In the genomic region with DNA sequence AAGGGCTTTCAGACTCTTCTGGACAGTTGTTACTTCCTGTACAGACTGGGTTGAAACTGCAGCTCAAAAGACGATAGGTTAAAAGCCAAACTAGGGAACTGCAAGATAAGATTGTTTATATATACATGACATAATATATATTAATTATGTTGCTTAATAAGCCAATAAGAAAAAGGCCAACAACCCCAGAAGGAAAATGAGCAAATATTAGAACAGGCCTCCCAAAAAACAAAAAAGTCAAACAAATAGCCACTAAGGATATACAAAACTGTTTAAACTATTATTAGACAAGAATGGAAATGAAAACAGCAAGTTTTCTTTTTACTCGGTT, we compare ENCODE assay signal across 8 cellular contexts. TPM values are rescaled to one million over a fixed set of nuclear protein-coding genes. Genes with fewer than 3 reads are reported as not detected.
A peak's percentile ranks its signal among the peaks of the same experiment; 100 is the strongest.
DNase-seq lines count a peak whose midpoint lies in the region; ATAC-seq and TF ChIP-seq lines count a peak whose summit lies in the region.

No MANE protein-coding gene starts in this region.

- H3K27me3 Mint-ChIP-seq in IgD-negative memory B cell = peaks cover 14% of the 10 kb centered on the region
- H3K27me3 Mint-ChIP-seq in central memory CD8-positive, alpha-beta T cell = peaks cover 20% of the 10 kb centered on the region
- peaks cover 7 to 30% (median 16%) of the 10 kb centered on the region in 5 donors for H3K27me3 Mint-ChIP-seq in naive thymus-derived CD8-positive, alpha-beta T cell

- CTCF ChIA-PET in AG04450 (lab: Charles Lee) = no interaction called here

- H3K4me3 ChIP-seq in AG04450 (ENCODE audit: low read depth, low read length) = peak overlapping the region; percentile 80

- no peaks in the 10 kb centered on the region; the same call in 1 of the 2 replicates for H3K9me3 ChIP-seq in AG04450 (ENCODE audit: control insufficient read depth, insufficient read depth, low read length)

- peaks cover 10% of the 10 kb centered on the region for H3K36me3 Mint-ChIP-seq in IgD-negative memory B cell
- peaks cover 32% of the 10 kb centered on the region for H3K36me3 Mint-ChIP-seq in central memory CD8-positive, alpha-beta T cell (ENCODE audit: insufficient read depth)
- peaks cover 18 to 34% (median 29%) of the 10 kb centered on the region in 3 donors for H3K36me3 Mint-ChIP-seq in naive thymus-derived CD8-positive, alpha-beta T cell

- peaks cover 18 to 26% (median 19%) of the 10 kb centered on the region in 3 donors for H3K4me1 Mint-ChIP-seq in IgD-negative memory B cell
- H3K4me1 Mint-ChIP-seq in central memory CD8-positive, alpha-beta T cell = peaks cover 25% of the 10 kb centered on the region
- peaks cover 8 to 30% (median 22%) of the 10 kb centered on the region in 4 donors for H3K4me1 Mint-ChIP-seq in naive thymus-derived CD8-positive, alpha-beta T cell

- H3K4me3 Mint-ChIP-seq in IgD-negative memory B cell = peak overlapping the region; percentile 87 to 97 (median 92)
- H3K4me3 Mint-ChIP-seq in central memory CD8-positive, alpha-beta T cell = peak overlapping the region; percentile 74
- peak overlapping the region; percentile 84 to 94 (median 90) for H3K4me3 Mint-ChIP-seq in naive thymus-derived CD8-positive, alpha-beta T cell

- no peak for TF ChIP-seq CTCF in AG04450 (IDR thresholded peaks at IDR 0.05; ENCODE audit: low read depth, low read length)

- peaks cover 0 to 12% (median 2%) of the 10 kb centered on the region in 3 donors for H3K9me3 Mint-ChIP-seq in IgD-negative memory B cell
- no peaks in the 10 kb centered on the region for H3K9me3 Mint-ChIP-seq in central memory CD8-positive, alpha-beta T cell
- H3K9me3 Mint-ChIP-seq in naive thymus-derived CD8-positive, alpha-beta T cell = peaks cover 0 to 34% (median 15%) of the 10 kb centered on the region in 9 donors

- peaks cover 4% of the 10 kb centered on the region for H3K27me3 ChIP-seq in AG04450 (ENCODE audit: control insufficient read depth, insufficient read depth, low read length)

- peak overlapping the region; percentile 92 for H3K27ac ChIP-seq in AG04450 (ENCODE audit: low read depth, low read length)

- POLR2A ChIA-PET in AG04450 (lab: Yijun Ruan, JAX) = interaction anchor here (1.1 kb wide), 1 partner anchor 275 kb away, joined by 3 read pairs; no protein-coding TSS in a partner anchor
- POLR2A ChIA-PET in naive thymus-derived CD8-positive, alpha-beta T cell (lab: Charles Lee) = no interaction called here

- no peak for ATAC-seq in central memory CD8-positive, alpha-beta T cell (replicated peaks; ENCODE audit: extremely low read depth, poor library complexity, severe bottlenecking)
- no peak for ATAC-seq in naive thymus-derived CD8-positive, alpha-beta T cell
- ATAC-seq in HG03108 (IDR thresholded peaks at IDR 0.05; ENCODE audit: unreplicated experiment) (no peak), left lobe of liver (no peak)

- peak overlapping the region; percentile 76 to 96 (median 95) for H3K27ac Mint-ChIP-seq in IgD-negative memory B cell
- peak overlapping the region; percentile 96 for H3K27ac Mint-ChIP-seq in central memory CD8-positive, alpha-beta T cell (ENCODE audit: low read depth)
- peak overlapping the region; percentile 79 to 95 (median 94) for H3K27ac Mint-ChIP-seq in naive thymus-derived CD8-positive, alpha-beta T cell

- DNase-seq in AG04450 (ENCODE audit: low read depth, low spot score) = no peak
- DNase-seq in central memory CD8-positive, alpha-beta T cell (ENCODE audit: low spot score in 2 of 2) = no peak
- no peak for DNase-seq in naive thymus-derived CD8-positive, alpha-beta T cell
- DNase-seq in hypothalamus (lab: John Stamatoyannopoulos, UW) = no peak
- DNase-seq in activated CD4-positive, alpha-beta T cell treated with anti-CD3 and anti-CD28 coated beads, Interleukin-2, amount 50 U/mL, for 4 hours = no peak
- no peak for DNase-seq in left lobe of liver (ENCODE audit: low spot score)

RNA-seq across cellular contexts. Expression of a gene that starts 0.5 kb away (rescaled TPM):
- polyA plus RNA-seq in AG04450 (2011; rRNA removed) (21.8 and 32.7 TPM in 2 replicates), IgD-negative memory B cell (27.7 TPM)
- 12.4 and 23.8 TPM in 2 replicates for polyA minus RNA-seq in AG04450 (2011; rRNA and poly(A)+ RNA removed)
- 10 to 100 TPM; 25.2 to 25.6 TPM for total RNA-seq in naive thymus-derived CD8-positive, alpha-beta T cell
- polyA plus RNA-seq in naive thymus-derived CD8-positive, alpha-beta T cell = 10 to 100 TPM; 16.6 to 24.1 (median 22.0) TPM
- total RNA-seq in left lobe of liver = 9.3 TPM

RNA-seq across cellular contexts. Expression of a gene that starts 59.2 kb away (rescaled TPM):
- polyA plus RNA-seq in AG04450 (2011; rRNA removed) (0.84 and 0.95 TPM in 2 replicates), IgD-negative memory B cell (not detected)
- polyA minus RNA-seq in AG04450 (2011; rRNA and poly(A)+ RNA removed) = 0.78 and 1.1 TPM in 2 replicates
- not detected for total RNA-seq in naive thymus-derived CD8-positive, alpha-beta T cell
- not detected for polyA plus RNA-seq in naive thymus-derived CD8-positive, alpha-beta T cell
- total RNA-seq in left lobe of liver = 0.28 TPM
